In genomic region chr4:69317669-69318298, GRCh38 we compare ENCODE assay signal across 8 cellular contexts. TPM values are rescaled to one million over a fixed set of nuclear protein-coding genes. Genes with fewer than 3 reads are reported as not detected.
A peak's percentile ranks its signal among the peaks of the same experiment; 100 is the strongest.
DNase-seq lines count a peak whose midpoint lies in the region; ATAC-seq and TF ChIP-seq lines count a peak whose summit lies in the region.
"Not testable (repeated sequence)": the region's sequence is repeated elsewhere in the genome, so short reads cannot be mapped to it uniquely, and the experiment has no call there.

No MANE protein-coding gene starts in this region.

- H3K9me3 ChIP-seq in left ventricle myocardium inferior (replicated peaks): not testable (repeated sequence)

- TF ChIP-seq POLR2A in GM18505 (IDR thresholded peaks at IDR 0.05; ENCODE audit: borderline replicate concordance, extremely low read depth, insufficient read depth, insufficient read length): not testable (repeated sequence)

- H3K36me3 ChIP-seq in left ventricle myocardium inferior: not testable (repeated sequence)

- H3K27ac Mint-ChIP-seq in brain; osteocyte (ENCODE audit: unreplicated experiment): not testable (repeated sequence)

- ATAC-seq in GM18505 (IDR thresholded peaks at IDR 0.05; ENCODE audit: unreplicated experiment) (peak; percentile 59), HG02678 (IDR thresholded peaks at IDR 0.05; ENCODE audit: unreplicated experiment) (peak; percentile 71)

- H3K4me1 Mint-ChIP-seq in brain; osteocyte (ENCODE audit: unreplicated experiment): not testable (repeated sequence)

- peak overlapping the region in 1 of 5 experiments; percentile 20 for H3K4me3 Mint-ChIP-seq in brain
- H3K4me3 Mint-ChIP-seq in osteocyte (ENCODE audit: unreplicated experiment): not testable (repeated sequence)

- H3K4me1 ChIP-seq in left ventricle myocardium inferior: not testable (repeated sequence)

- not testable (repeated sequence) for H3K36me3 Mint-ChIP-seq in brain; osteocyte (ENCODE audit: unreplicated experiment)

- not testable (repeated sequence) for H3K9me3 Mint-ChIP-seq in brain; osteocyte (ENCODE audit: unreplicated experiment)

- not testable (repeated sequence) for H3K4me3 ChIP-seq in left ventricle myocardium inferior

- not testable (repeated sequence) for H3K27me3 Mint-ChIP-seq in brain; osteocyte (ENCODE audit: unreplicated experiment)

- not testable (repeated sequence) for H3K27me3 ChIP-seq in left ventricle myocardium inferior (ENCODE audit: low read depth)

- TF ChIP-seq CTCF in AG09319 (IDR thresholded peaks at IDR 0.05; ENCODE audit: low read depth, low read length): peak; percentile 19
- TF ChIP-seq CTCF in brain (conservative IDR thresholded peaks at IDR 0.05): peak; percentile 80 to 82
- peak; percentile 41 for TF ChIP-seq CTCF in left ventricle myocardium inferior (IDR thresholded peaks at IDR 0.05; ENCODE audit: borderline replicate concordance)
- peak; percentile 67 for TF ChIP-seq CTCF in osteocyte (IDR thresholded peaks at IDR 0.05)

- not testable (repeated sequence) for H3K27ac ChIP-seq in left ventricle myocardium inferior (replicated peaks)

- DNase-seq in AG09319 (ENCODE audit: extremely low read depth, low read depth); left ventricle myocardium inferior; osteocyte (ENCODE audit: extremely low spot score, unreplicated experiment): not testable (repeated sequence)
- peak; percentile 62 for DNase-seq in NAMALWA (ENCODE audit: low spot score)
- DNase-seq in SK-N-DZ (ENCODE audit: low spot score): peak; percentile 2

- intact Hi-C loops in left ventricle myocardium inferior (cut with micrococcal nuclease): not testable (repeated sequence)

RNA-seq across cellular contexts. Expression of gene UGT2B28, which starts 37.5 kb away (rescaled TPM):
- not detected in 2 replicates for polyA plus RNA-seq in SK-N-DZ (2014; cell fraction: cytosol; rRNA removed)
- polyA plus RNA-seq in SK-N-DZ (2014; cell fraction: nucleus; rRNA removed): not detected in 2 replicates
- polyA plus RNA-seq in brain (ENCODE audit: insufficient read depth, low read depth, low replicate concordance): not detected
- total RNA-seq in left ventricle myocardium inferior (not detected), osteocyte (not detected in 2 replicates)

Comparison
In these comparisons a context has a peak if more than half of its experiments do, and no peak if none do; other contexts are left out.
1. CTCF ChIP-seq: peak in every context shown above with its lines; median percentile 81 in brain; 67 in osteocyte; 41 in left ventricle myocardium inferior; 19 in AG09319.